In the genomic region with DNA sequence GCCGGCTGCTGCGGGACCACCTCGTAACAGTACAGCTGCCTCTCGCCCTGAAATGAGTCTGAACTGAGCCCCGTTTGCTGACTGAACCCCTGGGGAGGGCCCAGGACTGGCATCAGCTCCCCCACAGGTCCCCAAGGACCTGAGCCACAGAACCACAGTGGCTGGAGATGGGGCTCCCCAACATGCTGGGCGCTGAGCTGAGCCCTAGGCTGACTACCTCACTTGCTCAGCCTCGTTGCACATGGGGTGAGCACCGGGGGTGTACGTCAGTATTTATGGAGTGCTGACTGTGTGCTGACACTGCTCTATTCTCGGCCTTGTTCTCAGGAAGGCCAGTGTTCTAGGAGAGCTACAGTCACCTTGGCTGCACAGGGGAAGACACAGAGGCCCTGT, we compare ENCODE assay signal across 1 cellular context.
TF ChIP-seq lines count a peak whose summit lies in the region.

No MANE protein-coding gene starts in this region.

TF ChIP-seq in H1, 55 proteins besides CTCF, POLR2A, EP300 and RAD21:
- TF ChIP-seq YY1 (IDR thresholded peaks at IDR 0.05; ENCODE audit: low read depth, low read length) (no peak), ZNF274 (IDR thresholded peaks at IDR 0.05; ENCODE audit: borderline replicate concordance, extremely low read depth, low read length) (no peak), POLR2AphosphoS5 (IDR thresholded peaks at IDR 0.05; ENCODE audit: low read depth, low read length) (no peak), CTBP2 (IDR thresholded peaks at IDR 0.05; ENCODE audit: borderline replicate concordance, insufficient read depth, insufficient read length, low read length) (no peak), HDAC2 (IDR thresholded peaks at IDR 0.05; ENCODE audit: borderline replicate concordance in 1 of 2, low read depth in 2 of 2, low read length in 2 of 2) (no peak), HDAC6 (IDR thresholded peaks at IDR 0.05; ENCODE audit: low read depth, low read length) (no peak), GABPA (IDR thresholded peaks at IDR 0.05; ENCODE audit: borderline replicate concordance, insufficient read depth, low read length) (no peak), POU5F1 (IDR thresholded peaks at IDR 0.05; ENCODE audit: low read depth, low read length) (no peak), PHF8 (conservative IDR thresholded peaks at IDR 0.05; ENCODE audit: low read depth, low read length) (no peak), TEAD4 (IDR thresholded peaks at IDR 0.05; ENCODE audit: low read depth, low read length) (no peak), BACH1 (IDR thresholded peaks at IDR 0.05; ENCODE audit: low read length) (no peak)
